In the genomic region with DNA sequence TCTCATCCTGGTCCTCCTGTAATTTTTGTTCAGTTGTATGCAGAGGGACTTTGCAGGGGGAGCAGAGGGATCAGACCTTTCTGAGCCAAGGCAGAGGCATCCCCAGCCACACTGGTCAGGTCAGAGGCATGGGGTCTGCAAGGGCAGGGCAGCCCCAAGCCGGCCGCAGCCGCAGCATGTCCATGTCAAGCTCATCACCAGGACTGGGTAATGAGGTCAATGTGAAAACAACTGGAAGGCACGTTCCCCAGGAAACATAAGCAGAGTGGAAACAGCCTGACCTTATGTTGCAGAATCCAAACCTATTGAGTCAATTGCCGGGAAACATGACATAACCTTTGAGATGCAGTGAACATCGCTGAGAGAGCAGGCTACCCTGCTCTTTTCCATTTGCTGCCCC, we compare ENCODE assay signal across 38 cellular contexts.
"Had no signal": no experiment of that assay in that cellular context is flagged by ENCODE, and none has a peak within 500 bp of the region (broad histone marks: within the 10 kb centered on the region; RNA-seq: fewer than 3 reads in every experiment).

No MANE protein-coding gene starts in this region.

- H3K9me3 Mint-ChIP-seq: activated naive CD4-positive, alpha-beta T cell treated with anti-CD3 and anti-CD28 coated beads for 36 hours; activated naive CD4-positive, alpha-beta T cell treated with anti-CD3 and anti-CD28 coated beads, Interleukin-2, amount 10 ng/mL, durations not matched to agents 7 days and 5 days; activated naive CD4-positive, alpha-beta T cell treated with anti-CD3 and anti-CD28 coated beads, Interleukin-2, amount 50 U/mL, for 24 hours; activated naive CD4-positive, alpha-beta T cell treated with anti-CD3 and anti-CD28 coated beads, Interleukin-2, amount 50 U/mL, for 72 hours; activated naive CD8-positive, alpha-beta T cell treated with anti-CD3 and anti-CD28 coated beads for 36 hours; activated naive CD8-positive, alpha-beta T cell treated with anti-CD3 and anti-CD28 coated beads, Interleukin-2, amount 10 ng/mL, durations not matched to agents 7 days and 5 days; activated naive CD8-positive, alpha-beta T cell treated with anti-CD3 and anti-CD28 coated beads, Interleukin-2, amount 50 U/mL, for 24 hours; activated T-cell treated with anti-CD3 and anti-CD28 coated beads, Interleukin-2, amount 50 U/mL, for 24 hours; activated T-cell treated with anti-CD3 and anti-CD28 coated beads, Interleukin-2, amount 50 U/mL, for 4 hours; activated T-cell treated with anti-CD3 and anti-CD28 coated beads, Interleukin-2, amount 50 U/mL, for 72 hours; activated T-helper 1 cell treated with anti-CD3 and anti-CD28 coated beads, Interleukin-12 subunit alpha, Interleukin-12 subunit beta, Interleukin-2, Interleukin-4 antibody, amounts not matched to agents 30 ng/mL and 10 ng/mL and 1 ng/mL, durations not matched to agents 14 hours and 24 hours and 36 hours; activated T-helper 2 cell treated with anti-CD3 and anti-CD28 coated beads, Interferon-gamma antibody, Interleukin-2, Interleukin-4, amounts not matched to agents 10 μg/mL and 5 μg/mL and 100 μg/mL, durations not matched to agents 14 hours and 24 hours and 36 hours had no signal

- H3K4me1 ChIP-seq: adrenal gland, ascending aorta, body of pancreas, breast epithelium had no signal

- H3K4me1 Mint-ChIP-seq: activated naive CD4-positive, alpha-beta T cell treated with anti-CD3 and anti-CD28 coated beads, Interleukin-2, amount 10 ng/mL, durations not matched to agents 7 days and 5 days; activated naive CD4-positive, alpha-beta T cell treated with anti-CD3 and anti-CD28 coated beads, Interleukin-2, amount 50 U/mL, for 24 hours; activated naive CD8-positive, alpha-beta T cell treated with anti-CD3 and anti-CD28 coated beads for 36 hours; activated naive CD8-positive, alpha-beta T cell treated with anti-CD3 and anti-CD28 coated beads, Interleukin-2, amount 10 ng/mL, durations not matched to agents 7 days and 5 days; activated naive CD8-positive, alpha-beta T cell treated with anti-CD3 and anti-CD28 coated beads, Interleukin-2, amount 50 U/mL, for 24 hours; activated T-helper 17 cell treated with anti-CD3 and anti-CD28 coated beads, Interleukin-2, amount 50 U/mL, for 72 hours; central memory CD8-positive, alpha-beta T cell had no signal

- H3K4me3 ChIP-seq: adrenal gland, ascending aorta, body of pancreas, breast epithelium, cardiac muscle cell had no signal

- H3K4me3 Mint-ChIP-seq: activated naive CD4-positive, alpha-beta T cell treated with anti-CD3 and anti-CD28 coated beads for 36 hours; activated naive CD4-positive, alpha-beta T cell treated with anti-CD3 and anti-CD28 coated beads, Interleukin-2, amount 10 ng/mL, durations not matched to agents 7 days and 5 days; activated naive CD4-positive, alpha-beta T cell treated with anti-CD3 and anti-CD28 coated beads, Interleukin-2, amount 50 U/mL, for 24 hours; activated naive CD8-positive, alpha-beta T cell; activated naive CD8-positive, alpha-beta T cell treated with anti-CD3 and anti-CD28 coated beads for 36 hours; activated naive CD8-positive, alpha-beta T cell treated with anti-CD3 and anti-CD28 coated beads, Interleukin-2, amount 10 ng/mL, durations not matched to agents 7 days and 5 days; activated naive CD8-positive, alpha-beta T cell treated with anti-CD3 and anti-CD28 coated beads, Interleukin-2, amount 50 U/mL, for 24 hours; activated T-cell treated with anti-CD3 and anti-CD28 coated beads, Interleukin-2, amount 50 U/mL, for 24 hours; activated T-cell treated with anti-CD3 and anti-CD28 coated beads, Interleukin-2, amount 50 U/mL, for 4 hours; activated T-cell treated with anti-CD3 and anti-CD28 coated beads, Interleukin-2, amount 50 U/mL, for 72 hours; activated T-helper 1 cell treated with anti-CD3 and anti-CD28 coated beads, Interleukin-12 subunit alpha, Interleukin-12 subunit beta, Interleukin-2, Interleukin-4 antibody, amounts not matched to agents 30 ng/mL and 10 ng/mL and 1 ng/mL, durations not matched to agents 14 hours and 24 hours and 36 hours; activated T-helper 17 cell treated with anti-CD3 and anti-CD28 coated beads, Interleukin-2, amount 50 U/mL, for 72 hours; central memory CD8-positive, alpha-beta T cell had no signal

- H3K36me3 ChIP-seq: adrenal gland, ascending aorta, brain microvascular endothelial cell, breast epithelium, cardiac muscle cell had no signal

- DNase-seq: activated effector memory CD4-positive, alpha-beta T cell treated with anti-CD3 and anti-CD28 coated beads, Interleukin-2, amount 50 U/mL, for 16 hours; activated effector memory CD4-positive, alpha-beta T cell treated with Interleukin-2 at 50 U/mL for 16 hours; activated gamma-delta T cell; activated gamma-delta T cell treated with Interleukin-2 at 50 U/mL for 16 hours; activated naive CD4-positive, alpha-beta T cell; activated naive CD4-positive, alpha-beta T cell treated with anti-CD3 and anti-CD28 coated beads for 36 hours; activated naive CD4-positive, alpha-beta T cell treated with anti-CD3 and anti-CD28 coated beads, Interleukin-2, amount 10 ng/mL, durations not matched to agents 7 days and 5 days; activated naive CD4-positive, alpha-beta T cell treated with anti-CD3 and anti-CD28 coated beads, Interleukin-2, amount 50 U/mL, for 16 hours; activated naive CD4-positive, alpha-beta T cell treated with Interleukin-2 at 50 U/mL for 16 hours; activated naive CD8-positive, alpha-beta T cell treated with anti-CD3 and anti-CD28 coated beads for 36 hours; activated naive CD8-positive, alpha-beta T cell treated with anti-CD3 and anti-CD28 coated beads, Interleukin-2, amount 10 ng/mL, durations not matched to agents 7 days and 5 days; activated naive CD8-positive, alpha-beta T cell treated with anti-CD3 and anti-CD28 coated beads, Interleukin-2, amount 50 U/mL, for 24 hours; activated T-cell treated with anti-CD3 and anti-CD28 coated beads for 4 hours; activated T-cell treated with anti-CD3 and anti-CD28 coated beads, Interleukin-2, amount 50 U/mL, for 1 hour; activated T-cell treated with anti-CD3 and anti-CD28 coated beads, Interleukin-2, amount 50 U/mL, for 24 hours; activated T-cell treated with anti-CD3 and anti-CD28 coated beads, Interleukin-2, amount 50 U/mL, for 4 hours; activated T-cell treated with anti-CD3 and anti-CD28 coated beads, Interleukin-2, amount 50 U/mL, for 48 hours; activated T-cell treated with anti-CD3 and anti-CD28 coated beads, Interleukin-2, amount 50 U/mL, for 72 hours; adrenal gland; amniotic stem cell; amygdala; anterior cingulate cortex; aorta; body of pancreas; brain microvascular endothelial cell; caudate nucleus; central memory CD4-positive, alpha-beta T cell; cerebellar nuclear complex had no signal

- H3K27ac Mint-ChIP-seq: activated naive CD4-positive, alpha-beta T cell treated with anti-CD3 and anti-CD28 coated beads for 36 hours; activated naive CD4-positive, alpha-beta T cell treated with anti-CD3 and anti-CD28 coated beads, Interleukin-2, amount 10 ng/mL, durations not matched to agents 7 days and 5 days; activated naive CD4-positive, alpha-beta T cell treated with anti-CD3 and anti-CD28 coated beads, Interleukin-2, amount 50 U/mL, for 24 hours; activated naive CD4-positive, alpha-beta T cell treated with anti-CD3 and anti-CD28 coated beads, Interleukin-2, amount 50 U/mL, for 72 hours; activated naive CD8-positive, alpha-beta T cell; activated naive CD8-positive, alpha-beta T cell treated with anti-CD3 and anti-CD28 coated beads for 36 hours; activated naive CD8-positive, alpha-beta T cell treated with anti-CD3 and anti-CD28 coated beads, Interleukin-2, amount 10 ng/mL, durations not matched to agents 7 days and 5 days; activated naive CD8-positive, alpha-beta T cell treated with anti-CD3 and anti-CD28 coated beads, Interleukin-2, amount 50 U/mL, for 24 hours; activated T-cell treated with anti-CD3 and anti-CD28 coated beads, Interleukin-2, amount 50 U/mL, for 24 hours; activated T-cell treated with anti-CD3 and anti-CD28 coated beads, Interleukin-2, amount 50 U/mL, for 72 hours; activated T-helper 1 cell treated with anti-CD3 and anti-CD28 coated beads, Interleukin-12 subunit alpha, Interleukin-12 subunit beta, Interleukin-2, Interleukin-4 antibody, amounts not matched to agents 30 ng/mL and 10 ng/mL and 1 ng/mL, durations not matched to agents 14 hours and 24 hours and 36 hours; activated T-helper 17 cell treated with anti-CD3 and anti-CD28 coated beads, Interleukin-2, amount 50 U/mL, for 72 hours; activated T-helper 2 cell treated with anti-CD3 and anti-CD28 coated beads, Interferon-gamma antibody, Interleukin-2, Interleukin-4, amounts not matched to agents 10 μg/mL and 5 μg/mL and 100 μg/mL, durations not matched to agents 14 hours and 24 hours and 36 hours had no signal

- H3K27me3 ChIP-seq: ascending aorta, body of pancreas, brain microvascular endothelial cell, cardiac muscle cell had no signal

- H3K9me3 ChIP-seq: adrenal gland, ascending aorta, body of pancreas, breast epithelium had no signal

- H3K27ac ChIP-seq: adrenal gland, ascending aorta, body of pancreas, brain microvascular endothelial cell, breast epithelium, cardiac muscle cell had no signal

- H3K36me3 Mint-ChIP-seq: activated naive CD4-positive, alpha-beta T cell treated with anti-CD3 and anti-CD28 coated beads, Interleukin-2, amount 10 ng/mL, durations not matched to agents 7 days and 5 days; activated naive CD4-positive, alpha-beta T cell treated with anti-CD3 and anti-CD28 coated beads, Interleukin-2, amount 50 U/mL, for 24 hours; activated naive CD4-positive, alpha-beta T cell treated with anti-CD3 and anti-CD28 coated beads, Interleukin-2, amount 50 U/mL, for 72 hours; activated naive CD8-positive, alpha-beta T cell; activated naive CD8-positive, alpha-beta T cell treated with anti-CD3 and anti-CD28 coated beads for 36 hours; activated naive CD8-positive, alpha-beta T cell treated with anti-CD3 and anti-CD28 coated beads, Interleukin-2, amount 10 ng/mL, durations not matched to agents 7 days and 5 days had no signal

- ATAC-seq: activated naive CD4-positive, alpha-beta T cell treated with anti-CD3 and anti-CD28 coated beads, Interleukin-2, amount 50 U/mL, for 72 hours; activated naive CD8-positive, alpha-beta T cell treated with anti-CD3 and anti-CD28 coated beads, Interleukin-2, amount 50 U/mL, for 24 hours; activated T-cell treated with anti-CD3 and anti-CD28 coated beads, Interleukin-2, amount 50 U/mL, for 4 hours; activated T-cell treated with anti-CD3 and anti-CD28 coated beads, Interleukin-2, amount 50 U/mL, for 72 hours; activated T-helper 17 cell treated with anti-CD3 and anti-CD28 coated beads, Interleukin-2, amount 50 U/mL, for 72 hours; body of pancreas had no signal
